In genomic region chr16:53346-54236, GRCh38 we compare ENCODE assay signal across 8 cellular contexts. TPM values are rescaled to one million over a fixed set of nuclear protein-coding genes. Genes with fewer than 3 reads are reported as not detected.
DNase-seq lines count a peak whose midpoint lies in the region; ATAC-seq and TF ChIP-seq lines count a peak whose summit lies in the region.

POLR3K (minus strand) TSS chr16:53608; CDS start chr16:53586, 22 bp downstream.
SNRNP25 (plus strand) TSS chr16:53828; CDS start chr16:54017, 189 bp downstream.

- intact Hi-C loops in CD4-positive, alpha-beta T cell (cut with DNase I, micrococcal nuclease) = loop anchor here in 1 of 2 experiments (1.0 to 2.0 kb wide), 2 partner anchors 25 to 182 kb away; partner anchors contain the start of gene MPG
- intact Hi-C loops in activated CD4-positive, alpha-beta memory T cell treated with anti-CD3 and anti-CD28 coated beads for 36 hours (cut with micrococcal nuclease) = no loop called here
- intact Hi-C loops in lower lobe of right lung (cut with DNase I) = no loop called here

- ATAC-seq in CD4-positive, alpha-beta T cell (ENCODE audit: poor library complexity) = peak; percentile 95
- peak; percentile 90 for ATAC-seq in GM19452 (IDR thresholded peaks at IDR 0.05; ENCODE audit: unreplicated experiment)
- ATAC-seq in HG03575 (IDR thresholded peaks at IDR 0.05; ENCODE audit: extremely low read depth, insufficient number of reproducible peaks, low FRiP score, unreplicated experiment) = peak; percentile 70
- ATAC-seq in lower lobe of right lung = peak; percentile 97 to 98

- no peaks in the 10 kb centered on the region for H3K27me3 Mint-ChIP-seq in CD4-positive, alpha-beta T cell
- no peaks in the 10 kb centered on the region for H3K27me3 Mint-ChIP-seq in activated CD4-positive, alpha-beta memory T cell treated with anti-CD3 and anti-CD28 coated beads for 36 hours

- peaks cover 18 to 28% of the 10 kb centered on the region in 2 donors for H3K36me3 ChIP-seq in duodenal mucosa (ENCODE audit: control insufficient read depth in 1 of 2, insufficient read depth in 2 of 2, low read length in 2 of 2)
- peaks cover 39% of the 10 kb centered on the region for H3K36me3 ChIP-seq in lower lobe of right lung

- H3K4me3 Mint-ChIP-seq in CD4-positive, alpha-beta T cell = peak within 1 kb of the TSS; percentile 94
- peak within 1 kb of the TSS; percentile 87 for H3K4me3 Mint-ChIP-seq in activated CD4-positive, alpha-beta memory T cell treated with anti-CD3 and anti-CD28 coated beads for 36 hours

- peaks cover 0 to 9% of the 10 kb centered on the region in 2 donors for H3K4me1 ChIP-seq in duodenal mucosa (ENCODE audit: control insufficient read depth in 1 of 2, insufficient read depth in 2 of 2, low read length in 2 of 2)
- peaks cover 25% of the 10 kb centered on the region for H3K4me1 ChIP-seq in lower lobe of right lung

- peak within 1 kb of the TSS; percentile 67 to 74 for H3K9ac ChIP-seq in duodenal mucosa (ENCODE audit: low read depth in 1 of 2, low read length in 2 of 2)

- H3K9me3 Mint-ChIP-seq in CD4-positive, alpha-beta T cell = no peaks in the 10 kb centered on the region
- no peaks in the 10 kb centered on the region for H3K9me3 Mint-ChIP-seq in activated CD4-positive, alpha-beta memory T cell treated with anti-CD3 and anti-CD28 coated beads for 36 hours

- peaks cover 33% of the 10 kb centered on the region for H3K36me3 Mint-ChIP-seq in CD4-positive, alpha-beta T cell (ENCODE audit: low read depth)
- peaks cover 31% of the 10 kb centered on the region for H3K36me3 Mint-ChIP-seq in activated CD4-positive, alpha-beta memory T cell treated with anti-CD3 and anti-CD28 coated beads for 36 hours

- peak within 1 kb of the TSS; percentile 87 to 88 for H3K4me3 ChIP-seq in duodenal mucosa (ENCODE audit: low read depth in 1 of 2, low read length in 2 of 2)
- peak within 1 kb of the TSS; percentile 87 for H3K4me3 ChIP-seq in lower lobe of right lung

- peak within 1 kb of the TSS; percentile 25 for H3K27ac ChIP-seq in CD4-positive, alpha-beta T cell (ENCODE audit: low read depth, low read length)
- H3K27ac ChIP-seq in duodenal mucosa (ENCODE audit: low read depth, low read length) (peak within 1 kb of the TSS; percentile 65), lower lobe of right lung (peak within 1 kb of the TSS; percentile 84)

- no peak for TF ChIP-seq CTCF in CD4-positive, alpha-beta T cell (IDR thresholded peaks at IDR 0.05)
- TF ChIP-seq CTCF in lower lobe of right lung (IDR thresholded peaks at IDR 0.05) = no peak

- H3K27ac Mint-ChIP-seq in CD4-positive, alpha-beta T cell = peak within 1 kb of the TSS; percentile 72
- H3K27ac Mint-ChIP-seq in activated CD4-positive, alpha-beta memory T cell treated with anti-CD3 and anti-CD28 coated beads for 36 hours = peak within 1 kb of the TSS; percentile 90

- H3K4me1 Mint-ChIP-seq in CD4-positive, alpha-beta T cell (ENCODE audit: low read depth) = peaks cover 32% of the 10 kb centered on the region
- peaks cover 27% of the 10 kb centered on the region for H3K4me1 Mint-ChIP-seq in activated CD4-positive, alpha-beta memory T cell treated with anti-CD3 and anti-CD28 coated beads for 36 hours (ENCODE audit: low read depth)

- no peaks in the 10 kb centered on the region for H3K9me3 ChIP-seq in CD4-positive, alpha-beta T cell (ENCODE audit: control insufficient read depth, low read length)
- no peaks in the 10 kb centered on the region for H3K9me3 ChIP-seq in duodenal mucosa (ENCODE audit: control insufficient read depth in 1 of 2, low read length in 2 of 2)
- H3K9me3 ChIP-seq in lower lobe of right lung = no peaks in the 10 kb centered on the region

- H3K27me3 ChIP-seq in CD4-positive, alpha-beta T cell (ENCODE audit: control insufficient read depth, insufficient read depth, low read length) = no peaks in the 10 kb centered on the region
- no peaks in the 10 kb centered on the region for H3K27me3 ChIP-seq in duodenal mucosa (ENCODE audit: control insufficient read depth in 1 of 2, insufficient read depth in 2 of 2, low read length in 2 of 2)
- no peaks in the 10 kb centered on the region for H3K27me3 ChIP-seq in lower lobe of right lung (ENCODE audit: low read depth)

- CTCF ChIA-PET in CD4-positive, alpha-beta T cell (lab: Charles Lee) = interaction anchor here (1.0 to 2.2 kb wide), 3 partner anchors 12 to 53 kb away, joined by 3 to 21 read pairs (median 6); no protein-coding TSS in a partner anchor
- CTCF ChIA-PET in activated CD4-positive, alpha-beta memory T cell treated with anti-CD3 and anti-CD28 coated beads for 36 hours (lab: Charles Lee) = interaction anchor here (1.0 to 1.8 kb wide), 3 partner anchors 13 to 53 kb away, joined by 10 to 17 read pairs (median 17); no protein-coding TSS in a partner anchor

- POLR2A ChIA-PET in CD4-positive, alpha-beta T cell (lab: Charles Lee) = interaction anchor here (0.5 to 1.3 kb wide), 9 partner anchors 9 to 348 kb away, joined by 3 to 7 read pairs (median 4); partner anchors contain the start of gene DECR2
- POLR2A ChIA-PET in activated CD4-positive, alpha-beta memory T cell treated with anti-CD3 and anti-CD28 coated beads for 36 hours (lab: Charles Lee) = interaction anchor here (0.7 to 1.6 kb wide), 6 partner anchors 12 to 346 kb away, joined by 3 to 7 read pairs (median 4); partner anchors contain the start of genes AXIN1 and MPG

- DNase-seq in CD4-positive, alpha-beta T cell = peak; percentile 95 to 99 (median 97)
- DNase-seq in NCI-H82 treated with DMSO at 0.1 percent for 48 hours (lab: John Stamatoyannopoulos, UW; ENCODE audit: unreplicated experiment) (peak; percentile 93), lower lobe of right lung (peak; percentile 100)
- peak; percentile 99 for DNase-seq in activated CD4-positive, alpha-beta memory T cell treated with anti-CD3 and anti-CD28 coated beads for 36 hours
- DNase-seq in stimulated activated CD4-positive, alpha-beta T cell treated with anti-CD3 and anti-CD28 coated beads, TNF-alpha, amount 100 ng/mL, for 1 hour (ENCODE audit: low read depth in 3 of 3, low spot score in 1 of 3) = peak; percentile 94 to 97 (median 95)

RNA-seq across cellular contexts. Expression of gene POLR3K, which starts in this region (rescaled TPM):
- 1 to 10 TPM; 4.1 TPM for total RNA-seq in CD4-positive, alpha-beta T cell
- 10 to 100 TPM; 39.9 to 45.3 TPM for total RNA-seq in activated CD4-positive, alpha-beta memory T cell treated with anti-CD3 and anti-CD28 coated beads for 36 hours
- total RNA-seq in lower lobe of right lung = 12.1 TPM

RNA-seq across cellular contexts. Expression of gene SNRNP25, which starts in this region (rescaled TPM):
- total RNA-seq in CD4-positive, alpha-beta T cell = 1 to 10 TPM; 4.8 to 5.1 TPM
- 10 to 100 TPM; 48.5 to 51.1 TPM for total RNA-seq in activated CD4-positive, alpha-beta memory T cell treated with anti-CD3 and anti-CD28 coated beads for 36 hours
- total RNA-seq in lower lobe of right lung = 18.5 TPM

Comparison
In these comparisons a context has a peak if more than half of its experiments do, and no peak if none do; other contexts are left out.
1. Peak in every context shown above with its lines: DNase-seq, ATAC-seq, H3K4me3 ChIP-seq and H3K27ac ChIP-seq.
2. H3K27ac ChIP-seq: peak in every context shown above with its lines; median percentile 84 in lower lobe of right lung; 65 in duodenal mucosa; 25 in CD4-positive, alpha-beta T cell.